1 cellular context compared by ENCODE assay signal in genomic region chr20:62739067-62739466, GRCh38.
TF ChIP-seq lines count a peak whose summit lies in the region.

No MANE protein-coding gene starts in this region.

TF ChIP-seq in HepG2, 621 proteins besides CTCF, POLR2A, EP300 and RAD21:
- no peak for TF ChIP-seq ZNF235 (CRISPR knock-in tag; IDR thresholded peaks at IDR 0.05; ENCODE audit: borderline replicate concordance)
- no peak for TF ChIP-seq ISL2 (CRISPR knock-in tag; IDR thresholded peaks at IDR 0.05)
- TF ChIP-seq ZSCAN9 (CRISPR knock-in tag; IDR thresholded peaks at IDR 0.05; ENCODE audit: borderline replicate concordance), result no peak
- no peak for TF ChIP-seq CHD2 (IDR thresholded peaks at IDR 0.05; ENCODE audit: low read depth, low read length)
- no peak for TF ChIP-seq ZNF563 (CRISPR knock-in tag; IDR thresholded peaks at IDR 0.05)
- no peak for TF ChIP-seq MLLT10 (CRISPR knock-in tag; IDR thresholded peaks at IDR 0.05)
- no peak for TF ChIP-seq ZBTB20 (CRISPR knock-in tag; IDR thresholded peaks at IDR 0.05; ENCODE audit: borderline replicate concordance, low read depth)
- no peak for TF ChIP-seq GMEB1 (CRISPR knock-in tag; IDR thresholded peaks at IDR 0.05; ENCODE audit: borderline replicate concordance)
- TF ChIP-seq, protein P1, sequence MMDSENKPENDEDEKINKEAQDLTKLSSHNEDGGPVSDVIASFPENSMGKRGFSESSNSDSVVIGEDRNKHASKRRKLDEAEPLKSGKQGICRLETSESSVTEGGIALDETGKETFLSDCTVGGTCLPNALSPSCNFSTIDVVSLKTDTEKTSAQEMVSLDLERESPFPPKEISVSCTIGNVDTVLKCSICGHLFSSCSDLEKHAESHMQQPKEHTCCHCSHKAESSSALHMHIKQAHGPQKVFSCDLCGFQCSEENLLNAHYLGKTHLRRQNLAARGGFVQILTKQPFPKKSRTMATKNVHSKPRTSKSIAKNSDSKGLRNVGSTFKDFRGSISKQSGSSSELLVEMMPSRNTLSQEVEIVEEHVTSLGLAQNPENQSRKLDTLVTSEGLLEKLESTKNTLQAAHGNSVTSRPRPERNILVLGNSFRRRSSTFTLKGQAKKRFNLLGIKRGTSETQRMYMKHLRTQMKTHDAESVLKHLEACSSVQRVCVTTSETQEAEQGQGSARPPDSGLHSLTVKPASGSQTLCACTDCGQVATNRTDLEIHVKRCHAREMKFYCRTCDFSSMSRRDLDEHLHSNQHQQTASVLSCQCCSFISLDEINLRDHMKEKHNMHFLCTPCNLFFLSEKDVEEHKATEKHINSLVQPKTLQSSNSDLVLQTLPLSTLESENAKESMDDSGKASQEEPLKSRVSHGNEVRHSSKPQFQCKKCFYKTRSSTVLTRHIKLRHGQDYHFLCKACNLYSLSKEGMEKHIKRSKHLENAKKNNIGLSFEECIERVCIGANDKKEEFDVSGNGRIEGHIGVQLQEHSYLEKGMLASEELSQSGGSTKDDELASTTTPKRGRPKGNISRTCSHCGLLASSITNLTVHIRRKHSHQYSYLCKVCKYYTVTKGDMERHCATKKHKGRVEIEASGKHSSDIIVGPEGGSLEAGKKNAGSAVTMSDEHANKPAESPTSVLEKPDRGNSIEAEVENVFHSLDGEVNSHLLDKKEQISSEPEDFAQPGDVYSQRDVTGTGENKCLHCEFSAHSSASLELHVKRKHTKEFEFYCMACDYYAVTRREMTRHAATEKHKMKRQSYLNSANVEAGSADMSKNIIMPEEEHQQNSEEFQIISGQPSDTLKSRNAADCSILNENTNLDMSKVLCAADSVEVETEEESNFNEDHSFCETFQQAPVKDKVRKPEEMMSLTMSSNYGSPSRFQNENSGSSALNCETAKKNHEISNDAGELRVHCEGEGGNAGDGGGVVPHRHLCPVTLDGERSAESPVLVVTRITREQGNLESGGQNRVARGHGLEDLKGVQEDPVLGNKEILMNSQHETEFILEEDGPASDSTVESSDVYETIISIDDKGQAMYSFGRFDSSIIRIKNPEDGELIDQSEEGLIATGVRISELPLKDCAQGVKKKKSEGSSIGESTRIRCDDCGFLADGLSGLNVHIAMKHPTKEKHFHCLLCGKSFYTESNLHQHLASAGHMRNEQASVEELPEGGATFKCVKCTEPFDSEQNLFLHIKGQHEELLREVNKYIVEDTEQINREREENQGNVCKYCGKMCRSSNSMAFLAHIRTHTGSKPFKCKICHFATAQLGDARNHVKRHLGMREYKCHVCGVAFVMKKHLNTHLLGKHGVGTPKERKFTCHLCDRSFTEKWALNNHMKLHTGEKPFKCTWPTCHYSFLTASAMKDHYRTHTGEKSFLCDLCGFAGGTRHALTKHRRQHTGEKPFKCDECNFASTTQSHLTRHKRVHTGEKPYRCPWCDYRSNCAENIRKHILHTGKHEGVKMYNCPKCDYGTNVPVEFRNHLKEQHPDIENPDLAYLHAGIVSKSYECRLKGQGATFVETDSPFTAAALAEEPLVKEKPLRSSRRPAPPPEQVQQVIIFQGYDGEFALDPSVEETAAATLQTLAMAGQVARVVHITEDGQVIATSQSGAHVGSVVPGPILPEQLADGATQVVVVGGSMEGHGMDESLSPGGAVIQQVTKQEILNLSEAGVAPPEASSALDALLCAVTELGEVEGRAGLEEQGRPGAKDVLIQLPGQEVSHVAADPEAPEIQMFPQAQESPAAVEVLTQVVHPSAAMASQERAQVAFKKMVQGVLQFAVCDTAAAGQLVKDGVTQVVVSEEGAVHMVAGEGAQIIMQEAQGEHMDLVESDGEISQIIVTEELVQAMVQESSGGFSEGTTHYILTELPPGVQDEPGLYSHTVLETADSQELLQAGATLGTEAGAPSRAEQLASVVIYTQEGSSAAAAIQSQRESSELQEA (CRISPR knock-in tag; IDR thresholded peaks at IDR 0.05; ENCODE audit: not compliant biosample characterization), result no peak
TF ChIP-seq in HepG2: peak in this region for 0.
